In the genomic region with DNA sequence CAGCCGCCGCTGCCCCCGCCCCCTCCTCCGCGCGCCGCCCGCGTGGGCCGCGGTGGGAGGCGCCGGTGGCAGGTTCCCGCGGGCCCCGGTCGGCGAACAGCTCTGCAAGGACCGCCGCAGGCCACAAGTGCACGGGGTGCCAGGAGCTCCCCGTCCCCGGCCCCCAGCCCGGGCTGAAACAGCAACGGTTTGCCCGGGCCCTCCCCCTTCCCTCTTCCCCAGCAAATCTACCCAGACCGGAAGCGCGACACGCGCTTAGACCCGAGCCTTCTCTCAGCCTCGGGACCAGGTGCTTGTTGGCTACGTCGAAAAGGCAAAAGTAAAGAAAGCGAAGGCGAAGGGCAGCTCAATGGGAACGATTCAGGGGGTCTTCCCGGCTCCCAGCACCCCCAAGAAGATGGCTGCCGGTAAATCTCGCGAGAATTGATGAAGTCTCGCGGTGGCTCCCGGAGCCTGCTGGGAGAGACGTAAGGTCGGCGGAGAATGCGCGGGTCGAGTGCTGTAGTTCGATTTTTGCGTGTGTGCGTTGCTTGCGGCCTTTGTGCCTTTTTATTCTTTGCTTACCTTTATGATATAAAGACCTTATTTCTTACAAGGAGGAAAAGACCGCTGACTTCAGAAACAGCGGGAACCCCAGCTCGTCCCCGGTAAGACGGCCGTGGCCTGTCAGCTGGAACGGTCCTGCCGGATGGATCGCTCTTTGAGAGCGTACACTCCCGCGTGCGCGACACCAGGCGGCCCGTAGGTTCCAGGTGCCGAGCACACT, we compare ENCODE assay signal across 8 cellular contexts. TPM values are rescaled to one million over a fixed set of nuclear protein-coding genes. Genes with fewer than 3 reads are reported as not detected.
DNase-seq lines count a peak whose midpoint lies in the region; ATAC-seq and TF ChIP-seq lines count a peak whose summit lies in the region.

A gene with protein sequence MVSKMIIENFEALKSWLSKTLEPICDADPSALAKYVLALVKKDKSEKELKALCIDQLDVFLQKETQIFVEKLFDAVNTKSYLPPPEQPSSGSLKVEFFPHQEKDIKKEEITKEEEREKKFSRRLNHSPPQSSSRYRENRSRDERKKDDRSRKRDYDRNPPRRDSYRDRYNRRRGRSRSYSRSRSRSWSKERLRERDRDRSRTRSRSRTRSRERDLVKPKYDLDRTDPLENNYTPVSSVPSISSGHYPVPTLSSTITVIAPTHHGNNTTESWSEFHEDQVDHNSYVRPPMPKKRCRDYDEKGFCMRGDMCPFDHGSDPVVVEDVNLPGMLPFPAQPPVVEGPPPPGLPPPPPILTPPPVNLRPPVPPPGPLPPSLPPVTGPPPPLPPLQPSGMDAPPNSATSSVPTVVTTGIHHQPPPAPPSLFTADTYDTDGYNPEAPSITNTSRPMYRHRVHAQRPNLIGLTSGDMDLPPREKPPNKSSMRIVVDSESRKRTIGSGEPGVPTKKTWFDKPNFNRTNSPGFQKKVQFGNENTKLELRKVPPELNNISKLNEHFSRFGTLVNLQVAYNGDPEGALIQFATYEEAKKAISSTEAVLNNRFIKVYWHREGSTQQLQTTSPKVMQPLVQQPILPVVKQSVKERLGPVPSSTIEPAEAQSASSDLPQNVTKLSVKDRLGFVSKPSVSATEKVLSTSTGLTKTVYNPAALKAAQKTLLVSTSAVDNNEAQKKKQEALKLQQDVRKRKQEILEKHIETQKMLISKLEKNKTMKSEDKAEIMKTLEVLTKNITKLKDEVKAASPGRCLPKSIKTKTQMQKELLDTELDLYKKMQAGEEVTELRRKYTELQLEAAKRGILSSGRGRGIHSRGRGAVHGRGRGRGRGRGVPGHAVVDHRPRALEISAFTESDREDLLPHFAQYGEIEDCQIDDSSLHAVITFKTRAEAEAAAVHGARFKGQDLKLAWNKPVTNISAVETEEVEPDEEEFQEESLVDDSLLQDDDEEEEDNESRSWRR (minus strand): TSS at position 425 of the 766 bp plus-strand sequence. CDS start 481 bp downstream, outside the sequence.

- H3K27me3 ChIP-seq in ascending aorta, result no peaks in the 10 kb centered on the region

- H3K9me3 ChIP-seq in ascending aorta, result no peaks in the 10 kb centered on the region

- ATAC-seq in GM18499 (IDR thresholded peaks at IDR 0.05; ENCODE audit: insufficient read depth, unreplicated experiment) (peak; percentile 47), HG02943 (IDR thresholded peaks at IDR 0.05; ENCODE audit: low read depth, unreplicated experiment) (peak; percentile 86)

- peak in 1 of 3 experiments; percentile 10 for TF ChIP-seq CTCF in ascending aorta (IDR thresholded peaks at IDR 0.05)

- DNase-seq in NCI-H187 treated with DMSO at 0.1 percent for 48 hours (lab: John Stamatoyannopoulos, UW), result peak; percentile 80
- peak; percentile 88 for DNase-seq in T-helper 2 cell treated with Interferon-gamma antibody and Interleukin-4, amounts not matched to agents 5 μg/mL and 100 μg/mL, for 36 hours (ENCODE audit: low spot score)
- peak; percentile 72 to 95 for DNase-seq in ascending aorta (ENCODE audit: low spot score in 2 of 2)
- peak; percentile 90 for DNase-seq in hepatic stellate cell (ENCODE audit: low spot score)
- DNase-seq in renal cortical epithelial cell (ENCODE audit: low read depth), result peak; percentile 87
- DNase-seq in cortex of kidney (lab: John Stamatoyannopoulos, UW), result no peak

- H3K27ac ChIP-seq in ascending aorta, result peak within 1 kb of the TSS; percentile 94 to 99

- H3K4me1 ChIP-seq in ascending aorta, result peaks cover 0 to 35% of the 10 kb centered on the region in 2 donors

- no peaks in the 10 kb centered on the region for H3K9me3 Mint-ChIP-seq in T-helper 2 cell treated with Interferon-gamma antibody and Interleukin-4, amounts not matched to agents 5 μg/mL and 100 μg/mL, for 36 hours

- peaks cover 13% of the 10 kb centered on the region for H3K36me3 Mint-ChIP-seq in T-helper 2 cell treated with Interferon-gamma antibody and Interleukin-4, amounts not matched to agents 5 μg/mL and 100 μg/mL, for 36 hours (ENCODE audit: low read depth)

- no peaks in the 10 kb centered on the region for H3K27me3 Mint-ChIP-seq in T-helper 2 cell treated with Interferon-gamma antibody and Interleukin-4, amounts not matched to agents 5 μg/mL and 100 μg/mL, for 36 hours (ENCODE audit: low read depth)

- peaks cover 37% of the 10 kb centered on the region for H3K4me1 Mint-ChIP-seq in T-helper 2 cell treated with Interferon-gamma antibody and Interleukin-4, amounts not matched to agents 5 μg/mL and 100 μg/mL, for 36 hours (ENCODE audit: low read depth)

- peak within 1 kb of the TSS; percentile 99 to 100 for H3K4me3 ChIP-seq in ascending aorta

- intact Hi-C loops in ascending aorta (cut with DNase I), result loop anchor here (2.0 to 10.0 kb wide), 3 partner anchors 75 to 936 kb away; a partner anchor contains a TSS

- no peaks in the 10 kb centered on the region for H3K36me3 ChIP-seq in ascending aorta

- H3K27ac Mint-ChIP-seq in T-helper 2 cell treated with Interferon-gamma antibody and Interleukin-4, amounts not matched to agents 5 μg/mL and 100 μg/mL, for 36 hours, result peak within 1 kb of the TSS; percentile 96

- H3K4me3 Mint-ChIP-seq in T-helper 2 cell treated with Interferon-gamma antibody and Interleukin-4, amounts not matched to agents 5 μg/mL and 100 μg/mL, for 36 hours, result peak within 1 kb of the TSS; percentile 92

RNA-seq across cellular contexts. Expression of the gene that starts here (rescaled TPM):
- 12.8 TPM for total RNA-seq in ascending aorta
- total RNA-seq in renal cortical epithelial cell, result 10.9 and 33.0 TPM in 2 replicates
